In genomic region chr2:159538801-159539200, GRCh38 we compare ENCODE assay signal across 37 cellular contexts.
"Had no signal": no experiment of that assay in that cellular context is flagged by ENCODE, and none has a peak within 500 bp of the region (broad histone marks: within the 10 kb centered on the region; RNA-seq: fewer than 3 reads in every experiment).

No MANE protein-coding gene starts in this region.

- ATAC-seq: activated CD8-positive, alpha-beta T cell treated with anti-CD3 and anti-CD28 coated beads for 36 hours; activated naive CD4-positive, alpha-beta T cell treated with anti-CD3 and anti-CD28 coated beads, Interleukin-2, amount 50 U/mL, for 72 hours; activated T-cell treated with anti-CD3 and anti-CD28 coated beads, Interleukin-2, amount 50 U/mL, for 4 hours; activated T-cell treated with anti-CD3 and anti-CD28 coated beads, Interleukin-2, amount 50 U/mL, for 72 hours; activated T-helper 17 cell treated with anti-CD3 and anti-CD28 coated beads, Interleukin-2, amount 50 U/mL, for 72 hours had no signal

- H3K27me3 Mint-ChIP-seq: activated B cell treated with CpG ODN at 0.5 μM for 24 hours; activated CD4-positive, alpha-beta memory T cell treated with anti-CD3 and anti-CD28 coated beads for 36 hours; activated CD4-positive, alpha-beta T cell treated with anti-CD3 and anti-CD28 coated beads, Interleukin-2, amount 10 ng/mL, durations not matched to agents 24 days and 14 days; activated CD8-positive, alpha-beta T cell treated with anti-CD3 and anti-CD28 coated beads for 36 hours; activated naive CD8-positive, alpha-beta T cell treated with anti-CD3 and anti-CD28 coated beads for 36 hours; activated T-helper 17 cell treated with anti-CD3 and anti-CD28 coated beads, Interleukin-2, amount 50 U/mL, for 72 hours; brain had no signal

- H3K4me1 ChIP-seq: adrenal gland had no signal

- H3K27ac ChIP-seq: adrenal gland, cardiac muscle cell, VCaP had no signal

- H3K4me3 ChIP-seq: adrenal gland, cardiac muscle cell had no signal

- H3K4me3 Mint-ChIP-seq: activated B cell treated with CpG ODN at 0.5 μM for 24 hours; activated CD4-positive, alpha-beta memory T cell treated with anti-CD3 and anti-CD28 coated beads for 36 hours; activated CD4-positive, alpha-beta T cell treated with anti-CD3 and anti-CD28 coated beads, Interleukin-2, amount 10 ng/mL, durations not matched to agents 24 days and 14 days; activated CD8-positive, alpha-beta T cell treated with anti-CD3 and anti-CD28 coated beads for 36 hours; activated naive CD4-positive, alpha-beta T cell treated with anti-CD3 and anti-CD28 coated beads for 36 hours; activated naive CD8-positive, alpha-beta T cell treated with anti-CD3 and anti-CD28 coated beads for 36 hours; activated T-cell treated with anti-CD3 and anti-CD28 coated beads, Interleukin-2, amount 50 U/mL, for 4 hours; activated T-cell treated with anti-CD3 and anti-CD28 coated beads, Interleukin-2, amount 50 U/mL, for 72 hours; activated T-helper 1 cell treated with anti-CD3 and anti-CD28 coated beads, Interleukin-12 subunit alpha, Interleukin-12 subunit beta, Interleukin-2, Interleukin-4 antibody, amounts not matched to agents 30 ng/mL and 10 ng/mL and 1 ng/mL, durations not matched to agents 14 hours and 24 hours and 36 hours; activated T-helper 17 cell treated with anti-CD3 and anti-CD28 coated beads, Interleukin-2, amount 50 U/mL, for 72 hours; brain; central memory CD8-positive, alpha-beta T cell; T-helper 1 cell treated with Interleukin-12 subunit alpha and Interleukin-12 subunit beta and Interleukin-4 antibody, amounts not matched to agents 30 μg/mL and 1 μg/mL, for 36 hours; T-helper 2 cell treated with Interferon-gamma antibody and Interleukin-4, amounts not matched to agents 5 μg/mL and 100 μg/mL, for 36 hours had no signal

- H3K4me1 Mint-ChIP-seq: activated B cell treated with CpG ODN at 0.5 μM for 24 hours; activated CD4-positive, alpha-beta T cell treated with anti-CD3 and anti-CD28 coated beads, Interleukin-2, amount 10 ng/mL, durations not matched to agents 24 days and 14 days; activated naive CD8-positive, alpha-beta T cell treated with anti-CD3 and anti-CD28 coated beads for 36 hours; activated T-helper 17 cell treated with anti-CD3 and anti-CD28 coated beads, Interleukin-2, amount 50 U/mL, for 72 hours; brain; central memory CD8-positive, alpha-beta T cell had no signal

- H3K36me3 ChIP-seq: adrenal gland, cardiac muscle cell had no signal

- DNase-seq: activated B cell treated with CpG ODN at 0.5 μM for 24 hours; activated CD4-positive, alpha-beta memory T cell treated with anti-CD3 and anti-CD28 coated beads for 36 hours; activated CD4-positive, alpha-beta T cell treated with anti-CD3 and anti-CD28 coated beads for 4 hours; activated CD4-positive, alpha-beta T cell treated with anti-CD3 and anti-CD28 coated beads, Interleukin-2, amount 10 ng/mL, durations not matched to agents 24 days and 14 days; activated CD4-positive, alpha-beta T cell treated with anti-CD3 and anti-CD28 coated beads, Interleukin-2, amount 50 U/mL, for 1 hour; activated CD4-positive, alpha-beta T cell treated with anti-CD3 and anti-CD28 coated beads, Interleukin-2, amount 50 U/mL, for 4 hours; activated CD4-positive, CD25-positive, alpha-beta regulatory T cell treated with anti-CD3 and anti-CD28 coated beads, Interleukin-2, amount 50 U/mL, for 72 hours; activated CD8-positive, alpha-beta memory T cell treated with anti-CD3 and anti-CD28 coated beads, Interleukin-2, amount 50 U/mL, for 4 hours; activated CD8-positive, alpha-beta T cell treated with anti-CD3 and anti-CD28 coated beads for 36 hours; activated effector memory CD4-positive, alpha-beta T cell treated with anti-CD3 and anti-CD28 coated beads, Interleukin-2, amount 50 U/mL, for 16 hours; activated gamma-delta T cell treated with Interleukin-2 at 50 U/mL for 16 hours; activated naive CD4-positive, alpha-beta T cell; activated naive CD4-positive, alpha-beta T cell treated with anti-CD3 and anti-CD28 coated beads for 36 hours; activated naive CD4-positive, alpha-beta T cell treated with anti-CD3 and anti-CD28 coated beads, Interleukin-2, amount 50 U/mL, for 16 hours; activated naive CD8-positive, alpha-beta T cell treated with anti-CD3 and anti-CD28 coated beads for 36 hours; activated T-cell treated with anti-CD3 and anti-CD28 coated beads for 4 hours; activated T-cell treated with anti-CD3 and anti-CD28 coated beads, Interleukin-2, amount 50 U/mL, for 1 hour; activated T-cell treated with anti-CD3 and anti-CD28 coated beads, Interleukin-2, amount 50 U/mL, for 4 hours; activated T-cell treated with anti-CD3 and anti-CD28 coated beads, Interleukin-2, amount 50 U/mL, for 72 hours; adrenal gland; amniotic stem cell; aorta; caudate nucleus; cerebellar nuclear complex; T-helper 2 cell; T-helper 9 cell had no signal

- FAIRE-seq: bronchial epithelial cell, TTC549 had no signal

- H3K27ac Mint-ChIP-seq: activated B cell treated with CpG ODN at 0.5 μM for 24 hours; activated CD4-positive, alpha-beta memory T cell treated with anti-CD3 and anti-CD28 coated beads for 36 hours; activated CD4-positive, alpha-beta T cell treated with anti-CD3 and anti-CD28 coated beads, Interleukin-2, amount 10 ng/mL, durations not matched to agents 24 days and 14 days; activated CD8-positive, alpha-beta T cell treated with anti-CD3 and anti-CD28 coated beads for 36 hours; activated naive CD4-positive, alpha-beta T cell treated with anti-CD3 and anti-CD28 coated beads for 36 hours; activated naive CD4-positive, alpha-beta T cell treated with anti-CD3 and anti-CD28 coated beads, Interleukin-2, amount 50 U/mL, for 72 hours; activated naive CD8-positive, alpha-beta T cell treated with anti-CD3 and anti-CD28 coated beads for 36 hours; activated T-cell treated with anti-CD3 and anti-CD28 coated beads, Interleukin-2, amount 50 U/mL, for 72 hours; activated T-helper 1 cell treated with anti-CD3 and anti-CD28 coated beads, Interleukin-12 subunit alpha, Interleukin-12 subunit beta, Interleukin-2, Interleukin-4 antibody, amounts not matched to agents 30 ng/mL and 10 ng/mL and 1 ng/mL, durations not matched to agents 14 hours and 24 hours and 36 hours; activated T-helper 17 cell treated with anti-CD3 and anti-CD28 coated beads, Interleukin-2, amount 50 U/mL, for 72 hours; brain; T-helper 1 cell treated with Interleukin-12 subunit alpha and Interleukin-12 subunit beta and Interleukin-4 antibody, amounts not matched to agents 30 μg/mL and 1 μg/mL, for 36 hours; T-helper 2 cell treated with Interferon-gamma antibody and Interleukin-4, amounts not matched to agents 5 μg/mL and 100 μg/mL, for 36 hours had no signal

- H3K27me3 ChIP-seq: adrenal gland, cardiac muscle cell had no signal
